Comparison of ENCODE assay signal across 2 cellular contexts in the genomic region with DNA sequence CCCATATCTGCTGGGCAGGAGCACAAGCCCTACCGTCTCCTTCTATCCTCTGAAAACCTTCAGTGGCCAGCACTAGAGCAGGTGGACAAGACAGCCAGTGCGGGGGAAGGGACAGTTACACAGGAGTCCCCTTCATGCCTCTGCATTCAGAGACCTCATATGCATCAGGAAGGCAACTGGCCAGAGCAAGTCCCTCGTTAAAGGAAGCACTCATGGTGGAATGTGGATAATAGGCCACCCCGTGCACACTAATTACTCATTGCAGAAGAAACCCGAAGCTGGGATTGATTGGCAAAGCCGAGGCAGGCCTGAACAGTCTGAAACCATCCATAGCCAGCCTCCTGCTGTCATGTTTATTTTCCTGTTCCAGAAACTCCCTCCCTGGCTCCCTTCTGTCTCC.
A peak's percentile ranks its signal among the peaks of the same experiment; 100 is the strongest.
TF ChIP-seq lines count a peak whose summit lies in the region.

No MANE protein-coding gene starts in this region.

TF ChIP-seq in IMR-90, 13 proteins besides CTCF, POLR2A, EP300 and RAD21:
- TF ChIP-seq BHLHE40 (IDR thresholded peaks at IDR 0.05; ENCODE audit: low read depth, low read length) (peak; percentile 14; the same call in 1 of the 2 replicates), FOS (IDR thresholded peaks at IDR 0.05; ENCODE audit: low read depth, low read length) (no peak), SMC3 (IDR thresholded peaks at IDR 0.05; ENCODE audit: low read depth, low read length) (no peak), RFX5 (IDR thresholded peaks at IDR 0.05; ENCODE audit: low read depth, low read length) (no peak), MAZ (IDR thresholded peaks at IDR 0.05; ENCODE audit: borderline replicate concordance, low read depth, low read length) (no peak), CEBPB (IDR thresholded peaks at IDR 0.05; ENCODE audit: low read depth, low read length) (no peak), NFE2L2 (IDR thresholded peaks at IDR 0.05; ENCODE audit: low read depth, low read length) (no peak)
- TF ChIP-seq, protein P1, sequence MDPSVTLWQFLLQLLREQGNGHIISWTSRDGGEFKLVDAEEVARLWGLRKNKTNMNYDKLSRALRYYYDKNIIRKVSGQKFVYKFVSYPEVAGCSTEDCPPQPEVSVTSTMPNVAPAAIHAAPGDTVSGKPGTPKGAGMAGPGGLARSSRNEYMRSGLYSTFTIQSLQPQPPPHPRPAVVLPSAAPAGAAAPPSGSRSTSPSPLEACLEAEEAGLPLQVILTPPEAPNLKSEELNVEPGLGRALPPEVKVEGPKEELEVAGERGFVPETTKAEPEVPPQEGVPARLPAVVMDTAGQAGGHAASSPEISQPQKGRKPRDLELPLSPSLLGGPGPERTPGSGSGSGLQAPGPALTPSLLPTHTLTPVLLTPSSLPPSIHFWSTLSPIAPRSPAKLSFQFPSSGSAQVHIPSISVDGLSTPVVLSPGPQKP (IDR thresholded peaks at IDR 0.05; ENCODE audit: borderline replicate concordance, low read depth, low read length) = no peak

TF ChIP-seq in WTC11, 78 proteins besides CTCF, POLR2A, EP300 and RAD21:
- no peak for TF ChIP-seq ZNF263 (CRISPR knock-in tag; IDR thresholded peaks at IDR 0.05; ENCODE audit: low read depth)
- TF ChIP-seq GRHL2 (CRISPR knock-in tag; IDR thresholded peaks at IDR 0.05; ENCODE audit: insufficient replicate concordance, severe bottlenecking) = no peak
- TF ChIP-seq ELF4 (CRISPR knock-in tag; IDR thresholded peaks at IDR 0.05; ENCODE audit: low read depth) = no peak
- no peak for TF ChIP-seq PRRX2 (CRISPR knock-in tag; IDR thresholded peaks at IDR 0.05)
- no peak for TF ChIP-seq ZNF671 (CRISPR knock-in tag; IDR thresholded peaks at IDR 0.05)
- TF ChIP-seq, protein P2, sequence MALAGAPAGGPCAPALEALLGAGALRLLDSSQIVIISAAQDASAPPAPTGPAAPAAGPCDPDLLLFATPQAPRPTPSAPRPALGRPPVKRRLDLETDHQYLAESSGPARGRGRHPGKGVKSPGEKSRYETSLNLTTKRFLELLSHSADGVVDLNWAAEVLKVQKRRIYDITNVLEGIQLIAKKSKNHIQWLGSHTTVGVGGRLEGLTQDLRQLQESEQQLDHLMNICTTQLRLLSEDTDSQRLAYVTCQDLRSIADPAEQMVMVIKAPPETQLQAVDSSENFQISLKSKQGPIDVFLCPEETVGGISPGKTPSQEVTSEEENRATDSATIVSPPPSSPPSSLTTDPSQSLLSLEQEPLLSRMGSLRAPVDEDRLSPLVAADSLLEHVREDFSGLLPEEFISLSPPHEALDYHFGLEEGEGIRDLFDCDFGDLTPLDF (CRISPR knock-in tag; IDR thresholded peaks at IDR 0.05) = no peak
- TF ChIP-seq SMAD3 (CRISPR knock-in tag; IDR thresholded peaks at IDR 0.05; ENCODE audit: borderline replicate concordance) = no peak
- TF ChIP-seq JAZF1 (CRISPR knock-in tag; IDR thresholded peaks at IDR 0.05) = no peak
- no peak for TF ChIP-seq ZNF138 (CRISPR knock-in tag; conservative IDR thresholded peaks at IDR 0.05)
- no peak for TF ChIP-seq ETV6 (CRISPR knock-in tag; IDR thresholded peaks at IDR 0.05)
- TF ChIP-seq ZNF219 (CRISPR knock-in tag; IDR thresholded peaks at IDR 0.05; ENCODE audit: borderline replicate concordance) = no peak
- TF ChIP-seq FOXK1 (CRISPR knock-in tag; IDR thresholded peaks at IDR 0.05) = no peak
- TF ChIP-seq, protein P3, sequence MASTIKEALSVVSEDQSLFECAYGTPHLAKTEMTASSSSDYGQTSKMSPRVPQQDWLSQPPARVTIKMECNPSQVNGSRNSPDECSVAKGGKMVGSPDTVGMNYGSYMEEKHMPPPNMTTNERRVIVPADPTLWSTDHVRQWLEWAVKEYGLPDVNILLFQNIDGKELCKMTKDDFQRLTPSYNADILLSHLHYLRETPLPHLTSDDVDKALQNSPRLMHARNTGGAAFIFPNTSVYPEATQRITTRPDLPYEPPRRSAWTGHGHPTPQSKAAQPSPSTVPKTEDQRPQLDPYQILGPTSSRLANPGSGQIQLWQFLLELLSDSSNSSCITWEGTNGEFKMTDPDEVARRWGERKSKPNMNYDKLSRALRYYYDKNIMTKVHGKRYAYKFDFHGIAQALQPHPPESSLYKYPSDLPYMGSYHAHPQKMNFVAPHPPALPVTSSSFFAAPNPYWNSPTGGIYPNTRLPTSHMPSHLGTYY (CRISPR knock-in tag; IDR thresholded peaks at IDR 0.05) = no peak
- TF ChIP-seq ATF1 (CRISPR knock-in tag; IDR thresholded peaks at IDR 0.05) = no peak
- no peak for TF ChIP-seq KAT7 (CRISPR knock-in tag; IDR thresholded peaks at IDR 0.05; ENCODE audit: borderline replicate concordance)
- TF ChIP-seq, protein P4, sequence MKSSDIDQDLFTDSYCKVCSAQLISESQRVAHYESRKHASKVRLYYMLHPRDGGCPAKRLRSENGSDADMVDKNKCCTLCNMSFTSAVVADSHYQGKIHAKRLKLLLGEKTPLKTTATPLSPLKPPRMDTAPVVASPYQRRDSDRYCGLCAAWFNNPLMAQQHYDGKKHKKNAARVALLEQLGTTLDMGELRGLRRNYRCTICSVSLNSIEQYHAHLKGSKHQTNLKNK (CRISPR knock-in tag; IDR thresholded peaks at IDR 0.05) = no peak
- TF ChIP-seq, protein P5, sequence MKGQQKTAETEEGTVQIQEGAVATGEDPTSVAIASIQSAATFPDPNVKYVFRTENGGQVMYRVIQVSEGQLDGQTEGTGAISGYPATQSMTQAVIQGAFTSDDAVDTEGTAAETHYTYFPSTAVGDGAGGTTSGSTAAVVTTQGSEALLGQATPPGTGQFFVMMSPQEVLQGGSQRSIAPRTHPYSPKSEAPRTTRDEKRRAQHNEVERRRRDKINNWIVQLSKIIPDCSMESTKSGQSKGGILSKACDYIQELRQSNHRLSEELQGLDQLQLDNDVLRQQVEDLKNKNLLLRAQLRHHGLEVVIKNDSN (CRISPR knock-in tag; IDR thresholded peaks at IDR 0.05) = no peak
- TF ChIP-seq, protein P6, sequence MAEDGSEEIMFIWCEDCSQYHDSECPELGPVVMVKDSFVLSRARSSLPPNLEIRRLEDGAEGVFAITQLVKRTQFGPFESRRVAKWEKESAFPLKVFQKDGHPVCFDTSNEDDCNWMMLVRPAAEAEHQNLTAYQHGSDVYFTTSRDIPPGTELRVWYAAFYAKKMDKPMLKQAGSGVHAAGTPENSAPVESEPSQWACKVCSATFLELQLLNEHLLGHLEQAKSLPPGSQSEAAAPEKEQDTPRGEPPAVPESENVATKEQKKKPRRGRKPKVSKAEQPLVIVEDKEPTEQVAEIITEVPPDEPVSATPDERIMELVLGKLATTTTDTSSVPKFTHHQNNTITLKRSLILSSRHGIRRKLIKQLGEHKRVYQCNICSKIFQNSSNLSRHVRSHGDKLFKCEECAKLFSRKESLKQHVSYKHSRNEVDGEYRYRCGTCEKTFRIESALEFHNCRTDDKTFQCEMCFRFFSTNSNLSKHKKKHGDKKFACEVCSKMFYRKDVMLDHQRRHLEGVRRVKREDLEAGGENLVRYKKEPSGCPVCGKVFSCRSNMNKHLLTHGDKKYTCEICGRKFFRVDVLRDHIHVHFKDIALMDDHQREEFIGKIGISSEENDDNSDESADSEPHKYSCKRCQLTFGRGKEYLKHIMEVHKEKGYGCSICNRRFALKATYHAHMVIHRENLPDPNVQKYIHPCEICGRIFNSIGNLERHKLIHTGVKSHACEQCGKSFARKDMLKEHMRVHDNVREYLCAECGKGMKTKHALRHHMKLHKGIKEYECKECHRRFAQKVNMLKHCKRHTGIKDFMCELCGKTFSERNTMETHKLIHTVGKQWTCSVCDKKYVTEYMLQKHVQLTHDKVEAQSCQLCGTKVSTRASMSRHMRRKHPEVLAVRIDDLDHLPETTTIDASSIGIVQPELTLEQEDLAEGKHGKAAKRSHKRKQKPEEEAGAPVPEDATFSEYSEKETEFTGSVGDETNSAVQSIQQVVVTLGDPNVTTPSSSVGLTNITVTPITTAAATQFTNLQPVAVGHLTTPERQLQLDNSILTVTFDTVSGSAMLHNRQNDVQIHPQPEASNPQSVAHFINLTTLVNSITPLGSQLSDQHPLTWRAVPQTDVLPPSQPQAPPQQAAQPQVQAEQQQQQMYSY (CRISPR knock-in tag; IDR thresholded peaks at IDR 0.05) = no peak
- no peak for TF ChIP-seq EMX1 (CRISPR knock-in tag; IDR thresholded peaks at IDR 0.05)
